In the genomic region with DNA sequence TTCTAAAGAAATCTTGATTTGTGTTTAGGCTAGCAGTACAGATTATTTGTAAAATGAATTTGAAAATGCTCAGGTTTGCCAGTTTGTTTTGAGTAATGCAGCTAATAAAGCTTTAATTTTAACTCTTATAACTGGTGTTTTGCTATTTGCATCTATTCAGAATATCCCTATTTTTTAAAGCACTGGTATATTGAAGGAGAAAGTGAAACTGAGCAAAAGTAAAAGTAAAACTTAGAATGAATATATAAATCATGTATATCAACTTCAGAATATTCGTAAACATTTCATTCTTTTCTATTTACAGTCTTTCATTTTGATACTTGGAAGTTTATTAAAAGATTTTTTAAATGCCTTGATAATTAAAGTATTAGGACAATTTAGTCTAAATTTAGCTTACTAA, we compare ENCODE assay signal across 1 cellular context.
TF ChIP-seq lines count a peak whose summit lies in the region.

No MANE protein-coding gene starts in this region.

TF ChIP-seq in SK-N-SH, 30 proteins besides CTCF, POLR2A, EP300 and RAD21 (continued from another document):
- TF ChIP-seq, protein P1, sequence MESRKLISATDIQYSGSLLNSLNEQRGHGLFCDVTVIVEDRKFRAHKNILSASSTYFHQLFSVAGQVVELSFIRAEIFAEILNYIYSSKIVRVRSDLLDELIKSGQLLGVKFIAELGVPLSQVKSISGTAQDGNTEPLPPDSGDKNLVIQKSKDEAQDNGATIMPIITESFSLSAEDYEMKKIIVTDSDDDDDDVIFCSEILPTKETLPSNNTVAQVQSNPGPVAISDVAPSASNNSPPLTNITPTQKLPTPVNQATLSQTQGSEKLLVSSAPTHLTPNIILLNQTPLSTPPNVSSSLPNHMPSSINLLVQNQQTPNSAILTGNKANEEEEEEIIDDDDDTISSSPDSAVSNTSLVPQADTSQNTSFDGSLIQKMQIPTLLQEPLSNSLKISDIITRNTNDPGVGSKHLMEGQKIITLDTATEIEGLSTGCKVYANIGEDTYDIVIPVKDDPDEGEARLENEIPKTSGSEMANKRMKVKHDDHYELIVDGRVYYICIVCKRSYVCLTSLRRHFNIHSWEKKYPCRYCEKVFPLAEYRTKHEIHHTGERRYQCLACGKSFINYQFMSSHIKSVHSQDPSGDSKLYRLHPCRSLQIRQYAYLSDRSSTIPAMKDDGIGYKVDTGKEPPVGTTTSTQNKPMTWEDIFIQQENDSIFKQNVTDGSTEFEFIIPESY (IDR thresholded peaks at IDR 0.05; ENCODE audit: borderline replicate concordance, low read depth), result no peak
- TF ChIP-seq FOSL2 (IDR thresholded peaks at IDR 0.05; ENCODE audit: borderline replicate concordance, low read depth) (no peak), NRF1 (IDR thresholded peaks at IDR 0.05; ENCODE audit: low read depth, low read length) (no peak), SIN3A (IDR thresholded peaks at IDR 0.05; ENCODE audit: borderline replicate concordance, low read depth, low read length) (no peak), FOXJ3 (CRISPR knock-in tag; IDR thresholded peaks at IDR 0.05) (no peak), NFIC (IDR thresholded peaks at IDR 0.05; ENCODE audit: borderline replicate concordance) (no peak), FOXM1 (IDR thresholded peaks at IDR 0.05; ENCODE audit: low read depth) (no peak), RFX5 (IDR thresholded peaks at IDR 0.05; ENCODE audit: low read length) (no peak), GATA2 (CRISPR knock-in tag; IDR thresholded peaks at IDR 0.05) (no peak)
- TF ChIP-seq, protein P2, sequence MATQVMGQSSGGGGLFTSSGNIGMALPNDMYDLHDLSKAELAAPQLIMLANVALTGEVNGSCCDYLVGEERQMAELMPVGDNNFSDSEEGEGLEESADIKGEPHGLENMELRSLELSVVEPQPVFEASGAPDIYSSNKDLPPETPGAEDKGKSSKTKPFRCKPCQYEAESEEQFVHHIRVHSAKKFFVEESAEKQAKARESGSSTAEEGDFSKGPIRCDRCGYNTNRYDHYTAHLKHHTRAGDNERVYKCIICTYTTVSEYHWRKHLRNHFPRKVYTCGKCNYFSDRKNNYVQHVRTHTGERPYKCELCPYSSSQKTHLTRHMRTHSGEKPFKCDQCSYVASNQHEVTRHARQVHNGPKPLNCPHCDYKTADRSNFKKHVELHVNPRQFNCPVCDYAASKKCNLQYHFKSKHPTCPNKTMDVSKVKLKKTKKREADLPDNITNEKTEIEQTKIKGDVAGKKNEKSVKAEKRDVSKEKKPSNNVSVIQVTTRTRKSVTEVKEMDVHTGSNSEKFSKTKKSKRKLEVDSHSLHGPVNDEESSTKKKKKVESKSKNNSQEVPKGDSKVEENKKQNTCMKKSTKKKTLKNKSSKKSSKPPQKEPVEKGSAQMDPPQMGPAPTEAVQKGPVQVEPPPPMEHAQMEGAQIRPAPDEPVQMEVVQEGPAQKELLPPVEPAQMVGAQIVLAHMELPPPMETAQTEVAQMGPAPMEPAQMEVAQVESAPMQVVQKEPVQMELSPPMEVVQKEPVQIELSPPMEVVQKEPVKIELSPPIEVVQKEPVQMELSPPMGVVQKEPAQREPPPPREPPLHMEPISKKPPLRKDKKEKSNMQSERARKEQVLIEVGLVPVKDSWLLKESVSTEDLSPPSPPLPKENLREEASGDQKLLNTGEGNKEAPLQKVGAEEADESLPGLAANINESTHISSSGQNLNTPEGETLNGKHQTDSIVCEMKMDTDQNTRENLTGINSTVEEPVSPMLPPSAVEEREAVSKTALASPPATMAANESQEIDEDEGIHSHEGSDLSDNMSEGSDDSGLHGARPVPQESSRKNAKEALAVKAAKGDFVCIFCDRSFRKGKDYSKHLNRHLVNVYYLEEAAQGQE (IDR thresholded peaks at IDR 0.05; ENCODE audit: low read depth, low read length), result no peak
- TF ChIP-seq, protein P3, sequence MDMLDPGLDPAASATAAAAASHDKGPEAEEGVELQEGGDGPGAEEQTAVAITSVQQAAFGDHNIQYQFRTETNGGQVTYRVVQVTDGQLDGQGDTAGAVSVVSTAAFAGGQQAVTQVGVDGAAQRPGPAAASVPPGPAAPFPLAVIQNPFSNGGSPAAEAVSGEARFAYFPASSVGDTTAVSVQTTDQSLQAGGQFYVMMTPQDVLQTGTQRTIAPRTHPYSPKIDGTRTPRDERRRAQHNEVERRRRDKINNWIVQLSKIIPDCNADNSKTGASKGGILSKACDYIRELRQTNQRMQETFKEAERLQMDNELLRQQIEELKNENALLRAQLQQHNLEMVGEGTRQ (IDR thresholded peaks at IDR 0.05; ENCODE audit: borderline replicate concordance, low read depth, low read length), result no peak
